7 cellular contexts compared by ENCODE assay signal in genomic region chr6:26224547-26224912, GRCh38.
A peak's percentile ranks its signal among the peaks of the same experiment; 100 is the strongest.
DNase-seq lines count a peak whose midpoint lies in the region; ATAC-seq and TF ChIP-seq lines count a peak whose summit lies in the region.

No MANE protein-coding gene starts in this region.

- H3K27me3 ChIP-seq in HUES48 (ENCODE audit: control insufficient read depth, insufficient read depth, low read length) (no peaks in the 10 kb centered on the region), mesenchymal stem cell (ENCODE audit: control insufficient read depth in 1 of 2, insufficient read depth in 1 of 2, low read length in 2 of 2) (peaks cover 0 to 53% of the 10 kb centered on the region in 2 experiments)

- no peak overlapping the region for H2AK5ac ChIP-seq in mesenchymal stem cell (ENCODE audit: low read length, severe bottlenecking)

- H3K4ac ChIP-seq in mesenchymal stem cell (ENCODE audit: low read depth in 1 of 2, low read length in 2 of 2), result no peak overlapping the region

- H2AFZ ChIP-seq in mesenchymal stem cell (ENCODE audit: low read depth, low read length), result no peak overlapping the region

- H3K14ac ChIP-seq in mesenchymal stem cell (ENCODE audit: low read length in 2 of 2), result no peak overlapping the region

- H3K4me3 ChIP-seq in HUES48 (ENCODE audit: low read depth, low read length) (peak overlapping the region; percentile 95), choroid plexus epithelial cell (ENCODE audit: low read depth, low read length) (peak overlapping the region; percentile 68), mesenchymal stem cell (ENCODE audit: insufficient read depth in 1 of 2, low read depth in 1 of 2, low read length in 2 of 2) (peak overlapping the region in 1 of 2 experiments; percentile 82)

- no peak overlapping the region for H2BK5ac ChIP-seq in mesenchymal stem cell (ENCODE audit: low read depth, low read length, poor library complexity, severe bottlenecking)

- H3K18ac ChIP-seq in mesenchymal stem cell (ENCODE audit: low read depth in 1 of 2, low read length in 2 of 2), result no peak overlapping the region

- no peaks in the 10 kb centered on the region for H3K79me1 ChIP-seq in mesenchymal stem cell (replicated peaks; ENCODE audit: low read length, poor library complexity, severe bottlenecking)

- H3K9me3 Mint-ChIP-seq in type B pancreatic cell, result no peaks in the 10 kb centered on the region
- H3K9me3 Mint-ChIP-seq in mesothelial cell of epicardium, result no peaks in the 10 kb centered on the region
- H3K9me3 Mint-ChIP-seq in chondrocyte (ENCODE audit: low read depth), result no peaks in the 10 kb centered on the region

- no peak for TF ChIP-seq CTCF in choroid plexus epithelial cell (conservative IDR thresholded peaks at IDR 0.05; ENCODE audit: low read depth, low read length)
- TF ChIP-seq CTCF in type B pancreatic cell (conservative IDR thresholded peaks at IDR 0.05), result peak; percentile 28
- TF ChIP-seq CTCF in mesothelial cell of epicardium (IDR thresholded peaks at IDR 0.05; ENCODE audit: unreplicated experiment), result no peak
- no peak for TF ChIP-seq CTCF in chondrocyte (IDR thresholded peaks at IDR 0.05)

- 13% methylated on average over 3 of the region's 6 CpGs for WGBS in mesenchymal stem cell

- peak overlapping the region; percentile 99 for H3K27ac ChIP-seq in HUES48 (ENCODE audit: low read depth, low read length)
- H3K27ac ChIP-seq in mesenchymal stem cell (ENCODE audit: low read length, poor library complexity, severe bottlenecking), result peak overlapping the region; percentile 99

- ATAC-seq in HG03159 (IDR thresholded peaks at IDR 0.05; ENCODE audit: unreplicated experiment), result no peak

- DNase-seq in choroid plexus epithelial cell (ENCODE audit: low read depth), result no peak
- DNase-seq in mesenchymal stem cell, result no peak
- no peak for DNase-seq in type B pancreatic cell (ENCODE audit: extremely low spot score, unreplicated experiment)
- DNase-seq in mesothelial cell of epicardium (ENCODE audit: low spot score in 2 of 2, unreplicated experiment in 2 of 2), result no peak
- no peak for DNase-seq in chondrocyte (ENCODE audit: low spot score)

- no peak overlapping the region for H3K23ac ChIP-seq in mesenchymal stem cell (ENCODE audit: low read length in 2 of 2)

- no peak overlapping the region for H2BK120ac ChIP-seq in mesenchymal stem cell (ENCODE audit: low read depth, low read length)

- H3K36me3 Mint-ChIP-seq in type B pancreatic cell (no peaks in the 10 kb centered on the region), mesothelial cell of epicardium (no peaks in the 10 kb centered on the region), chondrocyte (ENCODE audit: low read depth) (no peaks in the 10 kb centered on the region)

- H3K4me1 Mint-ChIP-seq in type B pancreatic cell (ENCODE audit: unreplicated experiment) (peaks cover 28% of the 10 kb centered on the region), mesothelial cell of epicardium (peaks cover 26% of the 10 kb centered on the region), chondrocyte (ENCODE audit: low read depth) (peaks cover 3% of the 10 kb centered on the region)

- no peaks in the 10 kb centered on the region for H3K27me3 Mint-ChIP-seq in type B pancreatic cell
- no peaks in the 10 kb centered on the region for H3K27me3 Mint-ChIP-seq in mesothelial cell of epicardium (ENCODE audit: low read depth)
- no peaks in the 10 kb centered on the region for H3K27me3 Mint-ChIP-seq in chondrocyte (ENCODE audit: low read depth)

- H3K9me3 ChIP-seq in HUES48 (ENCODE audit: control insufficient read depth, insufficient read depth, low read length) (no peaks in the 10 kb centered on the region), mesenchymal stem cell (ENCODE audit: control insufficient read depth, low read length) (peaks cover 7% of the 10 kb centered on the region)

- H3K27ac Mint-ChIP-seq in type B pancreatic cell (no peak overlapping the region), mesothelial cell of epicardium (no peak overlapping the region), chondrocyte (ENCODE audit: unreplicated experiment) (no peak overlapping the region)

- H4K91ac ChIP-seq in mesenchymal stem cell (ENCODE audit: low read length), result no peak overlapping the region

- H3K4me1 ChIP-seq in HUES48 (ENCODE audit: control insufficient read depth, insufficient read depth, low read length) (peaks cover 31% of the 10 kb centered on the region), mesenchymal stem cell (ENCODE audit: control insufficient read depth, insufficient read depth, low read depth, low read length) (peaks cover 6% of the 10 kb centered on the region)

- H3K4me2 ChIP-seq in mesenchymal stem cell (ENCODE audit: low read length, poor library complexity, severe bottlenecking), result no peak overlapping the region

- H4K8ac ChIP-seq in mesenchymal stem cell (ENCODE audit: low read length), result no peak overlapping the region

- H2BK15ac ChIP-seq in mesenchymal stem cell (ENCODE audit: low read depth, poor library complexity, severe bottlenecking), result no peak overlapping the region

- H3K4me3 Mint-ChIP-seq in type B pancreatic cell, result no peak overlapping the region
- H3K4me3 Mint-ChIP-seq in mesothelial cell of epicardium, result no peak overlapping the region
- no peak overlapping the region for H3K4me3 Mint-ChIP-seq in chondrocyte (ENCODE audit: unreplicated experiment)

- H3K36me3 ChIP-seq in HUES48 (ENCODE audit: control insufficient read depth, insufficient read depth, low read length) (no peaks in the 10 kb centered on the region), mesenchymal stem cell (ENCODE audit: control insufficient read depth in 1 of 2, insufficient read depth in 2 of 2, low read depth in 1 of 2, low read length in 2 of 2) (no peaks in the 10 kb centered on the region)

- H2BK12ac ChIP-seq in mesenchymal stem cell (ENCODE audit: low read length in 2 of 2), result no peak overlapping the region

- H3K9ac ChIP-seq in HUES48 (ENCODE audit: low read depth, low read length), result peak overlapping the region; percentile 100
- H3K9ac ChIP-seq in mesenchymal stem cell (ENCODE audit: low read length), result peak overlapping the region; percentile 86
